In the genomic region with DNA sequence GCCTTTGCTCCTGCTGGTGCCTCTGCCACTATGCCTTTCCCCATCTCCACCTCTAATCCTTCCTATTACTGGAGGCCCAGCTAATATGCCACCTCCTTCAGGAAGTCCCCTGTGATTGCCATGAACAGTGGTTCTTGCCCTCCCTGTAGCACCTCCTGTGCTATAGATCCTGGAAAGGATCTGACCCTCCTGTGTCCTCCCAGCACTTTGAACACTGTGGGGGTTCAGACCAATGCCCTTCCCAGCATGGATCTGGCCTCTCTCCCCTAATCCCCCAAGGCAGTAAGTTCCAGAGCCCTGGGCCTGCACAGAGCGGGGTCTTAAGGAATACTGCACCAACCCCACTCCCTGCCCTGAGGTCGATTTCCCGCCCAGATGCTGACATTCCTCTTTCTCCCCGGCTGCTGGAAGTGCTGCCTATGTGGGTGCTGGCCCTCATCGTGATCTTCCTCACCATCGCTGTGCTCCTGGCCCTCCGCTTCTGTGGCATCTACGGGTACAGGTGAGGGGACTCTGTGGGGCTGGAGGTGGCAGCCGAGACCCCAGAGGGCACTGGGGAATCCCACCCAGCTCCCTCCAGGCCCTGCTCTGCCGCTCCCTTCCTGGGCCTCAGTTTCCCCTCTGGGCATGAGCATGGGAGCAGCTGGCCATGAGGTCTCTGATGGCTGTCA, we compare ENCODE assay signal across 1 cellular context.
TF ChIP-seq lines count a peak whose summit lies in the region.

No MANE protein-coding gene starts in this region.

TF ChIP-seq in K562, 482 proteins besides CTCF, POLR2A, EP300 and RAD21:
- peak; percentile 53; the same call in 1 of the 2 replicates for TF ChIP-seq ZNF431 (CRISPR knock-in tag; IDR thresholded peaks at IDR 0.05)
- TF ChIP-seq, protein P1, sequence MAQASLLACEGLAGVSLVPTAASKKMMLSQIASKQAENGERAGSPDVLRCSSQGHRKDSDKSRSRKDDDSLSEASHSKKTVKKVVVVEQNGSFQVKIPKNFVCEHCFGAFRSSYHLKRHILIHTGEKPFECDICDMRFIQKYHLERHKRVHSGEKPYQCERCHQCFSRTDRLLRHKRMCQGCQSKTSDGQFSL (CRISPR knock-in tag; IDR thresholded peaks at IDR 0.05) = no peak
- TF ChIP-seq, protein P1 (tag; IDR thresholded peaks at IDR 0.05) = no peak
- no peak for TF ChIP-seq ZKSCAN1 (IDR thresholded peaks at IDR 0.05; ENCODE audit: low read depth, low read length)
- TF ChIP-seq GTF2E2 (tag; IDR thresholded peaks at IDR 0.05) = no peak
- TF ChIP-seq TCF7 (IDR thresholded peaks at IDR 0.05; ENCODE audit: borderline replicate concordance) = no peak
- peak; percentile 91 for TF ChIP-seq ZFP36 (IDR thresholded peaks at IDR 0.05; ENCODE audit: low read depth, low read length, partially characterized antibody)
- no peak for TF ChIP-seq SFPQ (IDR thresholded peaks at IDR 0.05; ENCODE audit: low read depth, low read length)
- TF ChIP-seq USF1 (CRISPR knock-in tag; IDR thresholded peaks at IDR 0.05) = no peak
